1 cellular context compared by ENCODE assay signal in genomic region chr9:120778758-120779157, GRCh38.
TF ChIP-seq lines count a peak whose summit lies in the region.

No MANE protein-coding gene starts in this region.

TF ChIP-seq in liver, 16 proteins besides CTCF, POLR2A, EP300 and RAD21 (continued from another document):
- TF ChIP-seq MAX (IDR thresholded peaks at IDR 0.05) = peak; percentile 77
- TF ChIP-seq EGR1 (IDR thresholded peaks at IDR 0.05; ENCODE audit: low read depth in 2 of 2) = peak; percentile 49 to 89
- peak; percentile 87 to 91 for TF ChIP-seq RXRA (IDR thresholded peaks at IDR 0.05)
- peak; percentile 75 for TF ChIP-seq REST (IDR thresholded peaks at IDR 0.05)
- no peak for TF ChIP-seq HNF4G (IDR thresholded peaks at IDR 0.05)
- peak; percentile 99 for TF ChIP-seq FOXA1 (IDR thresholded peaks at IDR 0.05)
- TF ChIP-seq GABPA (IDR thresholded peaks at IDR 0.05 in 1 of 2, conservative IDR thresholded peaks at IDR 0.05 in 1 of 2) = peak; percentile 28 to 52
- TF ChIP-seq JUND (IDR thresholded peaks at IDR 0.05) = peak; percentile 63 to 75
- TF ChIP-seq HNF4A (conservative IDR thresholded peaks at IDR 0.05) = peak; percentile 63 to 72
- TF ChIP-seq FOXA2 (IDR thresholded peaks at IDR 0.05) = peak; percentile 99
- TF ChIP-seq ATF3 (IDR thresholded peaks at IDR 0.05) = peak; percentile 52
- peak; percentile 79 for TF ChIP-seq ZBTB33 (IDR thresholded peaks at IDR 0.05)
- TF ChIP-seq NR2F2 (IDR thresholded peaks at IDR 0.05) = no peak
